Comparison of ENCODE assay signal across 1 cellular context in genomic region chr19:7718668-7719067, GRCh38.
TF ChIP-seq lines count a peak whose summit lies in the region.

No MANE protein-coding gene starts in this region.

TF ChIP-seq in HepG2, 621 proteins besides CTCF, POLR2A, EP300 and RAD21:
- no peak for TF ChIP-seq ZBTB7A (CRISPR knock-in tag; IDR thresholded peaks at IDR 0.05)
- TF ChIP-seq, protein P1, sequence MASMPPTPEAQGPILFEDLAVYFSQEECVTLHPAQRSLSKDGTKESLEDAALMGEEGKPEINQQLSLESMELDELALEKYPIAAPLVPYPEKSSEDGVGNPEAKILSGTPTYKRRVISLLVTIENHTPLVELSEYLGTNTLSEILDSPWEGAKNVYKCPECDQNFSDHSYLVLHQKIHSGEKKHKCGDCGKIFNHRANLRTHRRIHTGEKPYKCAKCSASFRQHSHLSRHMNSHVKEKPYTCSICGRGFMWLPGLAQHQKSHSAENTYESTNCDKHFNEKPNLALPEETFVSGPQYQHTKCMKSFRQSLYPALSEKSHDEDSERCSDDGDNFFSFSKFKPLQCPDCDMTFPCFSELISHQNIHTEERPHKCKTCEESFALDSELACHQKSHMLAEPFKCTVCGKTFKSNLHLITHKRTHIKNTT (CRISPR knock-in tag; IDR thresholded peaks at IDR 0.05) = no peak
- TF ChIP-seq MED13 (CRISPR knock-in tag; IDR thresholded peaks at IDR 0.05) = no peak
- TF ChIP-seq HIVEP1 (CRISPR knock-in tag; IDR thresholded peaks at IDR 0.05) = no peak
- no peak for TF ChIP-seq ZNF678 (CRISPR knock-in tag; IDR thresholded peaks at IDR 0.05)
- no peak for TF ChIP-seq TSC22D2 (CRISPR knock-in tag; IDR thresholded peaks at IDR 0.05; ENCODE audit: borderline replicate concordance)
- no peak for TF ChIP-seq TCF7 (IDR thresholded peaks at IDR 0.05; ENCODE audit: low read depth)
- TF ChIP-seq, protein P2, sequence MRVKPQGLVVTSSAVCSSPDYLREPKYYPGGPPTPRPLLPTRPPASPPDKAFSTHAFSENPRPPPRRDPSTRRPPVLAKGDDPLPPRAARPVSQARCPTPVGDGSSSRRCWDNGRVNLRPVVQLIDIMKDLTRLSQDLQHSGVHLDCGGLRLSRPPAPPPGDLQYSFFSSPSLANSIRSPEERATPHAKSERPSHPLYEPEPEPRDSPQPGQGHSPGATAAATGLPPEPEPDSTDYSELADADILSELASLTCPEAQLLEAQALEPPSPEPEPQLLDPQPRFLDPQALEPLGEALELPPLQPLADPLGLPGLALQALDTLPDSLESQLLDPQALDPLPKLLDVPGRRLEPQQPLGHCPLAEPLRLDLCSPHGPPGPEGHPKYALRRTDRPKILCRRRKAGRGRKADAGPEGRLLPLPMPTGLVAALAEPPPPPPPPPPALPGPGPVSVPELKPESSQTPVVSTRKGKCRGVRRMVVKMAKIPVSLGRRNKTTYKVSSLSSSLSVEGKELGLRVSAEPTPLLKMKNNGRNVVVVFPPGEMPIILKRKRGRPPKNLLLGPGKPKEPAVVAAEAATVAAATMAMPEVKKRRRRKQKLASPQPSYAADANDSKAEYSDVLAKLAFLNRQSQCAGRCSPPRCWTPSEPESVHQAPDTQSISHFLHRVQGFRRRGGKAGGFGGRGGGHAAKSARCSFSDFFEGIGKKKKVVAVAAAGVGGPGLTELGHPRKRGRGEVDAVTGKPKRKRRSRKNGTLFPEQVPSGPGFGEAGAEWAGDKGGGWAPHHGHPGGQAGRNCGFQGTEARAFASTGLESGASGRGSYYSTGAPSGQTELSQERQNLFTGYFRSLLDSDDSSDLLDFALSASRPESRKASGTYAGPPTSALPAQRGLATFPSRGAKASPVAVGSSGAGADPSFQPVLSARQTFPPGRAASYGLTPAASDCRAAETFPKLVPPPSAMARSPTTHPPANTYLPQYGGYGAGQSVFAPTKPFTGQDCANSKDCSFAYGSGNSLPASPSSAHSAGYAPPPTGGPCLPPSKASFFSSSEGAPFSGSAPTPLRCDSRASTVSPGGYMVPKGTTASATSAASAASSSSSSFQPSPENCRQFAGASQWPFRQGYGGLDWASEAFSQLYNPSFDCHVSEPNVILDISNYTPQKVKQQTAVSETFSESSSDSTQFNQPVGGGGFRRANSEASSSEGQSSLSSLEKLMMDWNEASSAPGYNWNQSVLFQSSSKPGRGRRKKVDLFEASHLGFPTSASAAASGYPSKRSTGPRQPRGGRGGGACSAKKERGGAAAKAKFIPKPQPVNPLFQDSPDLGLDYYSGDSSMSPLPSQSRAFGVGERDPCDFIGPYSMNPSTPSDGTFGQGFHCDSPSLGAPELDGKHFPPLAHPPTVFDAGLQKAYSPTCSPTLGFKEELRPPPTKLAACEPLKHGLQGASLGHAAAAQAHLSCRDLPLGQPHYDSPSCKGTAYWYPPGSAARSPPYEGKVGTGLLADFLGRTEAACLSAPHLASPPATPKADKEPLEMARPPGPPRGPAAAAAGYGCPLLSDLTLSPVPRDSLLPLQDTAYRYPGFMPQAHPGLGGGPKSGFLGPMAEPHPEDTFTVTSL (CRISPR knock-in tag; IDR thresholded peaks at IDR 0.05; ENCODE audit: borderline replicate concordance) = no peak
- no peak for TF ChIP-seq IKZF1 (IDR thresholded peaks at IDR 0.05)
- TF ChIP-seq, protein P3, sequence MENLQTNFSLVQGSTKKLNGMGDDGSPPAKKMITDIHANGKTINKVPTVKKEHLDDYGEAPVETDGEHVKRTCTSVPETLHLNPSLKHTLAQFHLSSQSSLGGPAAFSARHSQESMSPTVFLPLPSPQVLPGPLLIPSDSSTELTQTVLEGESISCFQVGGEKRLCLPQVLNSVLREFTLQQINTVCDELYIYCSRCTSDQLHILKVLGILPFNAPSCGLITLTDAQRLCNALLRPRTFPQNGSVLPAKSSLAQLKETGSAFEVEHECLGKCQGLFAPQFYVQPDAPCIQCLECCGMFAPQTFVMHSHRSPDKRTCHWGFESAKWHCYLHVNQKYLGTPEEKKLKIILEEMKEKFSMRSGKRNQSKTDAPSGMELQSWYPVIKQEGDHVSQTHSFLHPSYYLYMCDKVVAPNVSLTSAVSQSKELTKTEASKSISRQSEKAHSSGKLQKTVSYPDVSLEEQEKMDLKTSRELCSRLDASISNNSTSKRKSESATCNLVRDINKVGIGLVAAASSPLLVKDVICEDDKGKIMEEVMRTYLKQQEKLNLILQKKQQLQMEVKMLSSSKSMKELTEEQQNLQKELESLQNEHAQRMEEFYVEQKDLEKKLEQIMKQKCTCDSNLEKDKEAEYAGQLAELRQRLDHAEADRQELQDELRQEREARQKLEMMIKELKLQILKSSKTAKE (CRISPR knock-in tag; IDR thresholded peaks at IDR 0.05; ENCODE audit: borderline replicate concordance) = no peak
- TF ChIP-seq ARID4A (CRISPR knock-in tag; IDR thresholded peaks at IDR 0.05; ENCODE audit: borderline replicate concordance) = no peak
